19 cellular contexts compared by ENCODE assay signal in genomic region chr1:19062258-19063029, GRCh38.
DNase-seq lines count a peak whose midpoint lies in the region; ATAC-seq, FAIRE-seq and TF ChIP-seq lines count a peak whose summit lies in the region.
"Had no signal": no experiment of that assay in that cellular context is flagged by ENCODE, and none has a peak within 500 bp of the region (broad histone marks: within the 10 kb centered on the region; RNA-seq: fewer than 3 reads in every experiment).

No MANE protein-coding gene starts in this region.

- peaks cover 5% of the 10 kb centered on the region for H3K4me1 Mint-ChIP-seq in astrocyte (ENCODE audit: low read depth, unreplicated experiment)
- peaks cover 2% of the 10 kb centered on the region for H3K4me1 Mint-ChIP-seq in activated CD8-positive, alpha-beta memory T cell treated with anti-CD3 and anti-CD28 coated beads, Interleukin-2, amount 10 ng/mL, durations not matched to agents 7 days and 5 days

- no peak overlapping the region for H3K9ac ChIP-seq in astrocyte (ENCODE audit: low read length)

- no peak for FAIRE-seq in astrocyte (lab: Jason Lieb, UNC)
- FAIRE-seq: HTR-8/SVneo, TTC549 had no signal

- H3K4me3 ChIP-seq in Jurkat, Clone E6-1 (ENCODE audit: low read length): no peak overlapping the region
- H3K4me3 ChIP-seq in astrocyte (ENCODE audit: insufficient read depth, low read depth, low read length): no peak overlapping the region
- no peak overlapping the region for H3K4me3 ChIP-seq in osteoblast (ENCODE audit: insufficient read depth, low read length)
- H3K4me3 ChIP-seq: SJSA1 had no signal

- H3K79me2 ChIP-seq in astrocyte (ENCODE audit: insufficient read depth, low read length) (no peaks in the 10 kb centered on the region), osteoblast (ENCODE audit: insufficient read depth, low read length) (no peaks in the 10 kb centered on the region)

- H3K27ac Mint-ChIP-seq in activated naive CD4-positive, alpha-beta T cell treated with anti-CD3 and anti-CD28 coated beads, Interleukin-2, amount 50 U/mL, for 72 hours: peak overlapping the region; percentile 55 to 80
- H3K27ac Mint-ChIP-seq in astrocyte (ENCODE audit: unreplicated experiment): peak overlapping the region; percentile 34
- H3K27ac Mint-ChIP-seq in activated CD8-positive, alpha-beta memory T cell treated with anti-CD3 and anti-CD28 coated beads, Interleukin-2, amount 10 ng/mL, durations not matched to agents 7 days and 5 days: no peak overlapping the region
- H3K27ac Mint-ChIP-seq: dendritic cell treated with granulocyte-macrophage colony-stimulating factor and Interleukin-4, amounts not matched to agents 40 ng/mL and 50 ng/mL, for 4 days had no signal

- H4K20me1 ChIP-seq in astrocyte (ENCODE audit: insufficient read depth, low read length): no peaks in the 10 kb centered on the region
- no peaks in the 10 kb centered on the region for H4K20me1 ChIP-seq in osteoblast (ENCODE audit: insufficient read depth, low read length)

- H2AFZ ChIP-seq in astrocyte (ENCODE audit: low read depth, low read length): no peak overlapping the region
- H2AFZ ChIP-seq in osteoblast (ENCODE audit: low read length): no peak overlapping the region

- no peak overlapping the region for H3K27ac ChIP-seq in astrocyte (ENCODE audit: low read depth, low read length)
- no peak overlapping the region for H3K27ac ChIP-seq in osteoblast (ENCODE audit: low read depth, low read length)
- H3K27ac ChIP-seq: SJSA1 had no signal

- H3K4me3 Mint-ChIP-seq in astrocyte (ENCODE audit: unreplicated experiment): no peak overlapping the region
- no peak overlapping the region for H3K4me3 Mint-ChIP-seq in activated CD8-positive, alpha-beta memory T cell treated with anti-CD3 and anti-CD28 coated beads, Interleukin-2, amount 10 ng/mL, durations not matched to agents 7 days and 5 days
- H3K4me3 Mint-ChIP-seq: brain; dendritic cell treated with granulocyte-macrophage colony-stimulating factor and Interleukin-4, amounts not matched to agents 40 ng/mL and 50 ng/mL, for 4 days had no signal

- H3K27me3 ChIP-seq in astrocyte (ENCODE audit: insufficient read depth, low read length) (peaks cover 4% of the 10 kb centered on the region), osteoblast (ENCODE audit: insufficient read depth, low read length) (peaks cover 8% of the 10 kb centered on the region)
- H3K27me3 ChIP-seq: SJSA1 had no signal

- H3K9me3 ChIP-seq in astrocyte (ENCODE audit: insufficient read depth, low read depth, low read length) (no peaks in the 10 kb centered on the region), osteoblast (ENCODE audit: low read depth, low read length) (no peaks in the 10 kb centered on the region)
- H3K9me3 ChIP-seq: SJSA1 had no signal

- no peak for DNase-seq in activated naive CD4-positive, alpha-beta T cell treated with anti-CD3 and anti-CD28 coated beads, Interleukin-2, amount 50 U/mL, for 72 hours (ENCODE audit: low spot score in 2 of 2)
- DNase-seq in activated naive CD4-positive, alpha-beta T cell treated with Interleukin-2 at 50 U/mL for 16 hours: no peak
- DNase-seq in Jurkat, Clone E6-1 (ENCODE audit: low read depth, low spot score): peak; percentile 9
- DNase-seq in astrocyte (ENCODE audit: low read depth): no peak
- peak; percentile 83 for DNase-seq in osteoblast (ENCODE audit: insufficient read length, low spot score, missing footprints)
- DNase-seq in activated CD8-positive, alpha-beta memory T cell treated with anti-CD3 and anti-CD28 coated beads, Interleukin-2, amount 10 ng/mL, durations not matched to agents 7 days and 5 days: no peak
- no peak for DNase-seq in middle frontal gyrus (ENCODE audit: extremely low spot score, low spot score)
- DNase-seq: activated gamma-delta T cell, head of caudate nucleus, NCI-H1092 treated with DMSO at 0.1 percent for 48 hours, NCI-H2227 treated with DMSO at 0.1 percent for 48 hours, occipital lobe had no signal

- H3K36me3 Mint-ChIP-seq in activated naive CD4-positive, alpha-beta T cell treated with anti-CD3 and anti-CD28 coated beads, Interleukin-2, amount 50 U/mL, for 72 hours: peaks cover 6 to 7% of the 10 kb centered on the region in 2 donors
- H3K36me3 Mint-ChIP-seq in astrocyte (ENCODE audit: low read depth, unreplicated experiment): no peaks in the 10 kb centered on the region
- peaks cover 3% of the 10 kb centered on the region for H3K36me3 Mint-ChIP-seq in activated CD8-positive, alpha-beta memory T cell treated with anti-CD3 and anti-CD28 coated beads, Interleukin-2, amount 10 ng/mL, durations not matched to agents 7 days and 5 days

- H3K27me3 Mint-ChIP-seq in astrocyte (ENCODE audit: low read depth, unreplicated experiment): peaks cover 6% of the 10 kb centered on the region
- H3K27me3 Mint-ChIP-seq in activated CD8-positive, alpha-beta memory T cell treated with anti-CD3 and anti-CD28 coated beads, Interleukin-2, amount 10 ng/mL, durations not matched to agents 7 days and 5 days: peaks cover 2% of the 10 kb centered on the region

- H3K4me1 ChIP-seq in astrocyte (ENCODE audit: insufficient read depth, low read length) (peaks cover 14% of the 10 kb centered on the region), osteoblast (ENCODE audit: insufficient read depth, low read length) (peaks cover 13% of the 10 kb centered on the region)
- H3K4me1 ChIP-seq: SJSA1 had no signal

- H3K4me2 ChIP-seq in astrocyte (ENCODE audit: low read length) (no peak overlapping the region), osteoblast (ENCODE audit: insufficient read depth, low read length) (no peak overlapping the region)

- H3K9me3 Mint-ChIP-seq in activated naive CD4-positive, alpha-beta T cell treated with anti-CD3 and anti-CD28 coated beads, Interleukin-2, amount 50 U/mL, for 72 hours: peaks cover 6 to 10% of the 10 kb centered on the region in 2 donors
- peaks cover 7% of the 10 kb centered on the region for H3K9me3 Mint-ChIP-seq in astrocyte (ENCODE audit: unreplicated experiment)
- peaks cover 5% of the 10 kb centered on the region for H3K9me3 Mint-ChIP-seq in activated CD8-positive, alpha-beta memory T cell treated with anti-CD3 and anti-CD28 coated beads, Interleukin-2, amount 10 ng/mL, durations not matched to agents 7 days and 5 days (ENCODE audit: low read depth)

- H3K36me3 ChIP-seq in astrocyte (ENCODE audit: insufficient read depth, low read length): no peaks in the 10 kb centered on the region
- H3K36me3 ChIP-seq in osteoblast (ENCODE audit: insufficient read depth, low read length): no peaks in the 10 kb centered on the region
- H3K36me3 ChIP-seq: SJSA1 had no signal

- no peak for TF ChIP-seq CTCF in astrocyte (IDR thresholded peaks at IDR 0.05; ENCODE audit: insufficient read depth, low read depth, low read length)
- no peak for TF ChIP-seq CTCF in osteoblast (IDR thresholded peaks at IDR 0.05; ENCODE audit: extremely low read depth, low read depth, low read length)

- CTCF ChIA-PET in activated CD8-positive, alpha-beta memory T cell treated with anti-CD3 and anti-CD28 coated beads, Interleukin-2, amount 10 ng/mL, durations not matched to agents 7 days and 5 days (lab: Charles Lee): no interaction called here

- ATAC-seq in activated naive CD4-positive, alpha-beta T cell treated with anti-CD3 and anti-CD28 coated beads, Interleukin-2, amount 50 U/mL, for 72 hours: no peak
- ATAC-seq in activated CD8-positive, alpha-beta memory T cell treated with anti-CD3 and anti-CD28 coated beads, Interleukin-2, amount 10 ng/mL, durations not matched to agents 7 days and 5 days: no peak
- no peak for ATAC-seq in HG02870 (IDR thresholded peaks at IDR 0.05; ENCODE audit: unreplicated experiment)
- ATAC-seq: sciatic nerve had no signal

Comparison
In these comparisons a context has a peak if more than half of its experiments do, and no peak if none do; other contexts are left out.
1. DNase-seq: peak in Jurkat, Clone E6-1 (single experiment) and osteoblast (single experiment); none in activated naive CD4-positive, alpha-beta T cell treated with anti-CD3 and anti-CD28 coated beads, Interleukin-2, amount 50 U/mL, for 72 hours (0 of 2), activated naive CD4-positive, alpha-beta T cell treated with Interleukin-2 at 50 U/mL for 16 hours (single experiment), astrocyte (single experiment), activated CD8-positive, alpha-beta memory T cell treated with anti-CD3 and anti-CD28 coated beads, Interleukin-2, amount 10 ng/mL, durations not matched to agents 7 days and 5 days (single experiment) and middle frontal gyrus (single experiment).